15 cellular contexts compared by ENCODE assay signal in the genomic region with DNA sequence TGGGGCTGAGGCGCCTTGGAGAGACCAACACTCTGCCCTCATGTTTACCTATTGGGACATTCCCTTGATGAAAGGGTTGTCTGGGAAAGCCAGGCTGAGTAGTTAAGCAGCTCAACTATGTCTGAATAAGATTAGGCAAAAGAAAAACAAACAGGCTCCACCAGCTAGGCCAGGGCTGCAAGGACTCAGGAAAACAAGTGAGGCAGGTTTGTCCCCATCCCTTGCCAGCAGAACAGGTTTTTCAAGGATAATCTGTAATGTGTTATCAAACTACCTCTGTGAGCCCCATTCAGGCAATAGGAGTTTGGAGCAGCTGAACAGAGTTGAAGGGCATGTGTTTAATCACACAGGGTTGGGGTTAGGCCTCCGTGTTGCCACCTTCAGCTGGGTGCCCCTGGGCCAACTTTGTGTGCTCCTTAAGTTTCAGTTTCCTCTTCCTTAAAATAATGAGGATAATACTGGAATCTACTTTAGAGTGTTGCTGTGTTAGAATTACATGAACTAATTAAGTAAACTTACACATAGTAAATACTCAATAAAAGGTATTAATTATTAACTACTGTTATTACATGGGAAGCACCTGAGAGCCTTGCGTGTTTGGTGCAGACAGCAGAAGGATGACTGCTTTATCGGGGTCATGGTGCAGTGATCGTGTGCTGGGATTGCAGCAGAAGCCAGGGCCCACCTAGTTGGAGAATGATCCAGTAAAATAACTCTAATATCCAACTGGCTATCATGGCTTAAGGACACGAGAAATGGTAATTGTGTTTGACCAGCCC.
DNase-seq lines count a peak whose midpoint lies in the region; ATAC-seq and TF ChIP-seq lines count a peak whose summit lies in the region.
"Had no signal": no experiment of that assay in that cellular context is flagged by ENCODE, and none has a peak within 500 bp of the region (broad histone marks: within the 10 kb centered on the region; RNA-seq: fewer than 3 reads in every experiment).

No MANE protein-coding gene starts in this region.

- H3K27ac ChIP-seq in hepatocyte (peak overlapping the region; percentile 98), trophoblast cell (ENCODE audit: low read depth, low read length) (peak overlapping the region; percentile 45)
- H3K27ac ChIP-seq: brain microvascular endothelial cell, heart left ventricle, psoas muscle had no signal

- H2BK5ac ChIP-seq in trophoblast cell (ENCODE audit: low read depth, low read length, poor library complexity), result no peak overlapping the region

- H3K27me3 ChIP-seq in hepatocyte (no peaks in the 10 kb centered on the region), trophoblast cell (ENCODE audit: insufficient read depth, low read length) (no peaks in the 10 kb centered on the region)
- H3K27me3 ChIP-seq: brain microvascular endothelial cell, heart left ventricle had no signal

- WGBS in hepatocyte (ENCODE audit: low lambda C conversion rate, missing lambda C conversion rate), result 52% methylated on average over 6 of the region's 6 CpGs
- WGBS in trophoblast cell (ENCODE audit: extremely low coverage, insufficient coverage, insufficient read length), result no CpG with 5 or more reads among the region's 6 CpGs

- no peaks in the 10 kb centered on the region for H3K4me1 Mint-ChIP-seq in activated naive CD8-positive, alpha-beta T cell treated with anti-CD3 and anti-CD28 coated beads, Interleukin-2, amount 50 U/mL, for 24 hours
- H3K4me1 Mint-ChIP-seq: stimulated activated naive B cell treated with anti-CD40 and anti-IgM and Interleukin-4, amounts not matched to agents 10 μg/mL and 1 μg/mL and 100 μg/mL, for 72 hours had no signal

- no peak overlapping the region for H4K12ac ChIP-seq in trophoblast cell (ENCODE audit: low read depth, low read length)

- peak overlapping the region; percentile 44 for H3K4me2 ChIP-seq in hepatocyte
- peak overlapping the region; percentile 28 for H3K4me2 ChIP-seq in trophoblast cell (ENCODE audit: low read length)

- H3K36me3 ChIP-seq in hepatocyte (replicated peaks; ENCODE audit: insufficient read depth, low read depth) (no peaks in the 10 kb centered on the region), trophoblast cell (ENCODE audit: control insufficient read depth in 1 of 2, insufficient read depth in 2 of 2, low read length in 2 of 2) (no peaks in the 10 kb centered on the region)
- H3K36me3 ChIP-seq: brain microvascular endothelial cell, heart left ventricle had no signal

- H3K79me2 ChIP-seq in hepatocyte (no peaks in the 10 kb centered on the region), trophoblast cell (ENCODE audit: control insufficient read depth, insufficient read depth, low read length, poor library complexity) (no peaks in the 10 kb centered on the region)

- DNase-seq in DMS53 treated with DMSO at 0.1 percent for 48 hours (lab: John Stamatoyannopoulos, UW; ENCODE audit: unreplicated experiment), result peak; percentile 97
- peak; percentile 80 to 83 for DNase-seq in NCI-H526 (lab: John Stamatoyannopoulos, UW)
- peak; percentile 81 for DNase-seq in hepatocyte (ENCODE audit: low spot score)
- DNase-seq in trophoblast cell, result peak; percentile 97 to 99
- DNase-seq in GDM1 (lab: John Stamatoyannopoulos, UW), result no peak
- DNase-seq in hypothalamus (lab: John Stamatoyannopoulos, UW), result no peak
- DNase-seq in activated naive CD8-positive, alpha-beta T cell treated with anti-CD3 and anti-CD28 coated beads, Interleukin-2, amount 50 U/mL, for 24 hours, result no peak
- no peak for DNase-seq in central memory CD4-positive, alpha-beta T cell
- DNase-seq: activated CD4-positive, alpha-beta T cell treated with anti-CD3 and anti-CD28 coated beads, Interleukin-2, amount 50 U/mL, for 1 hour; brain microvascular endothelial cell; heart left ventricle; midbrain; NCI-H1092 treated with DMSO at 0.1 percent for 48 hours; psoas muscle; stimulated activated naive B cell treated with anti-CD40 and anti-IgM and Interleukin-4, amounts not matched to agents 10 μg/mL and 1 μg/mL and 100 μg/mL, for 72 hours had no signal

- no peak overlapping the region for H3K27ac Mint-ChIP-seq in activated naive CD8-positive, alpha-beta T cell treated with anti-CD3 and anti-CD28 coated beads, Interleukin-2, amount 50 U/mL, for 24 hours
- H3K27ac Mint-ChIP-seq: stimulated activated naive B cell treated with anti-CD40 and anti-IgM and Interleukin-4, amounts not matched to agents 10 μg/mL and 1 μg/mL and 100 μg/mL, for 72 hours had no signal

- peaks cover 4% of the 10 kb centered on the region for H3K79me1 ChIP-seq in trophoblast cell (ENCODE audit: low read length)

- TF ChIP-seq CTCF in hepatocyte (IDR thresholded peaks at IDR 0.05; ENCODE audit: poor library complexity), result no peak

- H4K20me1 ChIP-seq in hepatocyte (ENCODE audit: insufficient read depth, poor library complexity, severe bottlenecking), result no peaks in the 10 kb centered on the region

- no peak overlapping the region for H3K4me3 ChIP-seq in hepatocyte
- H3K4me3 ChIP-seq in trophoblast cell (ENCODE audit: low read depth, low read length), result no peak overlapping the region
- H3K4me3 ChIP-seq: heart left ventricle, psoas muscle had no signal

- no peaks in the 10 kb centered on the region for H3K36me3 Mint-ChIP-seq in activated naive CD8-positive, alpha-beta T cell treated with anti-CD3 and anti-CD28 coated beads, Interleukin-2, amount 50 U/mL, for 24 hours (ENCODE audit: low read depth)
- H3K36me3 Mint-ChIP-seq: stimulated activated naive B cell treated with anti-CD40 and anti-IgM and Interleukin-4, amounts not matched to agents 10 μg/mL and 1 μg/mL and 100 μg/mL, for 72 hours had no signal

- H3K9me3 ChIP-seq in hepatocyte (ENCODE audit: low read depth) (no peaks in the 10 kb centered on the region), trophoblast cell (ENCODE audit: insufficient read depth, low read depth, low read length) (no peaks in the 10 kb centered on the region)
- H3K9me3 ChIP-seq: heart left ventricle, psoas muscle had no signal

- H3K4me3 Mint-ChIP-seq in activated naive CD8-positive, alpha-beta T cell treated with anti-CD3 and anti-CD28 coated beads, Interleukin-2, amount 50 U/mL, for 24 hours, result no peak overlapping the region
- H3K4me3 Mint-ChIP-seq: stimulated activated naive B cell treated with anti-CD40 and anti-IgM and Interleukin-4, amounts not matched to agents 10 μg/mL and 1 μg/mL and 100 μg/mL, for 72 hours had no signal

- H3K4me1 ChIP-seq in hepatocyte (ENCODE audit: insufficient read depth), result peaks cover 62% of the 10 kb centered on the region
- peaks cover 2 to 5% of the 10 kb centered on the region in 2 experiments for H3K4me1 ChIP-seq in trophoblast cell (ENCODE audit: control insufficient read depth in 1 of 2, insufficient read depth in 2 of 2, low read length in 2 of 2)
- H3K4me1 ChIP-seq: heart left ventricle, psoas muscle had no signal

- peaks cover 2% of the 10 kb centered on the region for H3K27me3 Mint-ChIP-seq in activated naive CD8-positive, alpha-beta T cell treated with anti-CD3 and anti-CD28 coated beads, Interleukin-2, amount 50 U/mL, for 24 hours

- no peak overlapping the region for H2AK5ac ChIP-seq in trophoblast cell (ENCODE audit: low read length)

- H3K9me3 Mint-ChIP-seq in activated naive CD8-positive, alpha-beta T cell treated with anti-CD3 and anti-CD28 coated beads, Interleukin-2, amount 50 U/mL, for 24 hours, result no peaks in the 10 kb centered on the region
- H3K9me3 Mint-ChIP-seq: stimulated activated naive B cell treated with anti-CD40 and anti-IgM and Interleukin-4, amounts not matched to agents 10 μg/mL and 1 μg/mL and 100 μg/mL, for 72 hours had no signal

- H2AFZ ChIP-seq in hepatocyte (no peak overlapping the region), trophoblast cell (ENCODE audit: insufficient read depth, low read length, poor library complexity) (no peak overlapping the region)

- no peaks in the 10 kb centered on the region for H3K9me2 ChIP-seq in hepatocyte (replicated peaks; ENCODE audit: insufficient read depth)

- H3K18ac ChIP-seq in trophoblast cell (ENCODE audit: low read length), result no peak overlapping the region

- no peak overlapping the region for H2BK120ac ChIP-seq in trophoblast cell (ENCODE audit: insufficient read depth, low read length, poor library complexity)

- H3K23ac ChIP-seq in trophoblast cell (ENCODE audit: low read length), result no peak overlapping the region

- H2BK12ac ChIP-seq in trophoblast cell (ENCODE audit: low read length), result no peak overlapping the region

- no peak overlapping the region for H3K9ac ChIP-seq in trophoblast cell (ENCODE audit: low read length)

- no peak overlapping the region for H3K14ac ChIP-seq in trophoblast cell (ENCODE audit: low read length)

- H3K4ac ChIP-seq in trophoblast cell (ENCODE audit: low read depth, low read length), result no peak overlapping the region

- H4K8ac ChIP-seq in trophoblast cell (ENCODE audit: low read depth, low read length), result no peak overlapping the region

- H4K91ac ChIP-seq in trophoblast cell (ENCODE audit: low read depth, low read length), result no peak overlapping the region

- ATAC-seq in activated naive CD8-positive, alpha-beta T cell treated with anti-CD3 and anti-CD28 coated beads, Interleukin-2, amount 50 U/mL, for 24 hours, result no peak
- ATAC-seq: psoas muscle; stimulated activated naive B cell treated with anti-CD40 and anti-IgM and Interleukin-4, amounts not matched to agents 10 μg/mL and 1 μg/mL and 100 μg/mL, for 72 hours had no signal

Comparison
In these comparisons a context has a peak if more than half of its experiments do, and no peak if none do; other contexts are left out.
1. DNase-seq: peak in DMS53 treated with DMSO at 0.1 percent for 48 hours (single experiment), NCI-H526 (2 of 2), hepatocyte (single experiment) and trophoblast cell (2 of 2); none in GDM1 (single experiment), hypothalamus (0 of 51), activated naive CD8-positive, alpha-beta T cell treated with anti-CD3 and anti-CD28 coated beads, Interleukin-2, amount 50 U/mL, for 24 hours (single experiment) and central memory CD4-positive, alpha-beta T cell (single experiment).